ENCODE assay signal across 5 cellular contexts in genomic region chr12:102447426-102447825, GRCh38. TPM values are rescaled to one million over a fixed set of nuclear protein-coding genes. Genes with fewer than 3 reads are reported as not detected.
"Had no signal": no experiment of that assay in that cellular context is flagged by ENCODE, and none has a peak within 500 bp of the region (broad histone marks: within the 10 kb centered on the region; RNA-seq: fewer than 3 reads in every experiment).

No MANE protein-coding gene starts in this region.

RNA-seq across cellular contexts. Expression of gene IGF1, which starts 32.9 kb away (rescaled TPM):
- total RNA-seq: activated B cell treated with CpG ODN at 0.5 μM for 24 hours; activated CD4-positive, alpha-beta memory T cell treated with anti-CD3 and anti-CD28 coated beads for 36 hours; activated CD4-positive, alpha-beta T cell treated with anti-CD3 and anti-CD28 coated beads for 36 hours; T-helper 17 cell; WTC11 had no signal
